ENCODE assay signal across 8 cellular contexts in genomic region chr14:93939304-93940229, GRCh38. TPM values are rescaled to one million over a fixed set of nuclear protein-coding genes. Genes with fewer than 3 reads are reported as not detected.
DNase-seq lines count a peak whose midpoint lies in the region; ATAC-seq and TF ChIP-seq lines count a peak whose summit lies in the region.

No MANE protein-coding gene starts in this region.

- H3K36me3 Mint-ChIP-seq in MCF 10A (ENCODE audit: insufficient read depth, unreplicated experiment) (no peaks in the 10 kb centered on the region), immature natural killer cell (peaks cover 4 to 14% (median 11%) of the 10 kb centered on the region in 3 donors)

- POLR2A ChIA-PET in MCF 10A (lab: Yijun Ruan, JAX), result interaction anchor here (0.6 to 3.3 kb wide), 2 partner anchors 20 to 341 kb away, joined by 3 to 11 read pairs; no protein-coding TSS in a partner anchor

- H3K27ac Mint-ChIP-seq in MCF 10A (ENCODE audit: low read depth, unreplicated experiment), result no peak overlapping the region
- peak overlapping the region in 2 of 6 donors; percentile 9 to 59 for H3K27ac Mint-ChIP-seq in immature natural killer cell

- H3K4me1 Mint-ChIP-seq in MCF 10A (ENCODE audit: insufficient read depth, unreplicated experiment), result peaks cover 16% of the 10 kb centered on the region
- H3K4me1 Mint-ChIP-seq in immature natural killer cell, result peaks cover 8 to 9% of the 10 kb centered on the region in 2 donors

- TF ChIP-seq CTCF in VCaP (conservative IDR thresholded peaks at IDR 0.05) (peak; percentile 78), MCF 10A (IDR thresholded peaks at IDR 0.05; ENCODE audit: unreplicated experiment) (peak; percentile 89)

- DNase-seq in EL, result peak; percentile 68
- DNase-seq in MCF 10A (ENCODE audit: unreplicated experiment), result peak; percentile 74
- DNase-seq in immature natural killer cell, result peak; percentile 88 to 90 (median 89)
- peak; percentile 94 for DNase-seq in stimulated activated CD4-positive, alpha-beta T cell treated with anti-CD3 and anti-CD28 coated beads, Interleukin-15, amount 100 ng/mL, for 24 hours
- no peak for DNase-seq in dedifferentiated amniotic fluid mesenchymal stem cell (ENCODE audit: extremely low spot score)

- no TSS peak for BruUV-seq in MCF 10A (replicated peaks; lab: Mats Ljungman, UMichigan)

- 0 out of 2 replicates have a peak, but pooled peaks have one; percentile 25 for TF ChIP-seq EP300 in Ishikawa (IDR thresholded peaks at IDR 0.05; ENCODE audit: borderline replicate concordance)

- H3K9me3 Mint-ChIP-seq in MCF 10A (ENCODE audit: unreplicated experiment), result no peaks in the 10 kb centered on the region
- no peaks in the 10 kb centered on the region for H3K9me3 Mint-ChIP-seq in immature natural killer cell

- CTCF ChIA-PET in MCF 10A (lab: Yijun Ruan, JAX), result interaction anchor here (0.6 to 2.5 kb wide), 19 partner anchors 10 to 1265 kb away, joined by 3 to 18 read pairs (median 4); partner anchors contain the start of gene CCDC197

- no peak overlapping the region for H3K27ac ChIP-seq in VCaP

- ATAC-seq in GM21619 (IDR thresholded peaks at IDR 0.05; ENCODE audit: unreplicated experiment), result peak; percentile 91

- intact Hi-C loops in MCF 10A (cut with micrococcal nuclease), result loop anchor here (1.0 to 5.0 kb wide), 4 partner anchors 19 to 198 kb away; no protein-coding TSS in a partner anchor

- no peak overlapping the region for H3K4me3 Mint-ChIP-seq in MCF 10A (ENCODE audit: unreplicated experiment)
- peak overlapping the region; percentile 72 to 78 (median 74) for H3K4me3 Mint-ChIP-seq in immature natural killer cell

- TF ChIP-seq RAD21 in Ishikawa (IDR thresholded peaks at IDR 0.05; ENCODE audit: low read depth), result peak; percentile 90

- H3K27me3 Mint-ChIP-seq in MCF 10A (ENCODE audit: insufficient read depth, unreplicated experiment), result no peaks in the 10 kb centered on the region
- peaks cover 0 to 6% (median 4%) of the 10 kb centered on the region in 3 donors for H3K27me3 Mint-ChIP-seq in immature natural killer cell (ENCODE audit: low read depth in 3 of 3)

TF ChIP-seq in Ishikawa, 13 proteins besides CTCF, POLR2A, EP300 and RAD21:
- TF ChIP-seq MAX (IDR thresholded peaks at IDR 0.05) (peak; percentile 86), TCF12 (IDR thresholded peaks at IDR 0.05; ENCODE audit: low read depth) (0 out of 2 replicates have a peak, but pooled peaks have one; percentile 31), USF1 (IDR thresholded peaks at IDR 0.05) (no peak), REST (IDR thresholded peaks at IDR 0.05; ENCODE audit: low read depth) (no peak), TAF1 (IDR thresholded peaks at IDR 0.05; ENCODE audit: low read depth) (peak; percentile 21; the same call in 1 of the 2 replicates), NFIC (IDR thresholded peaks at IDR 0.05) (no peak), CREB1 (IDR thresholded peaks at IDR 0.05; ENCODE audit: low read depth) (no peak), EGR1 (IDR thresholded peaks at IDR 0.05) (no peak), TEAD4 (IDR thresholded peaks at IDR 0.05) (no peak; the same call in 1 of the 2 replicates), CEBPB (IDR thresholded peaks at IDR 0.05) (no peak), ZBTB7A (IDR thresholded peaks at IDR 0.05; ENCODE audit: low read depth) (no peak; the same call in 1 of the 2 replicates), YY1 (IDR thresholded peaks at IDR 0.05; ENCODE audit: low read depth) (0 out of 2 replicates have a peak, but pooled peaks have one; percentile 46), FOXM1 (IDR thresholded peaks at IDR 0.05; ENCODE audit: borderline replicate concordance, low read depth) (no peak)

RNA-seq across cellular contexts. Expression of gene FAM181A, which starts 12.4 kb away (rescaled TPM):
- not detected in 2 replicates for total RNA-seq in MCF 10A (2022)
- polyA plus RNA-seq in immature natural killer cell, result not detected

RNA-seq across cellular contexts. Expression of gene ASB2, which starts 36.8 kb away (rescaled TPM):
- not detected in 2 replicates for total RNA-seq in MCF 10A (2022)
- 1 to 10 TPM; 1.4 to 4.2 (median 2.7) TPM for polyA plus RNA-seq in immature natural killer cell

RNA-seq across cellular contexts. Expression of gene CCDC197, which starts 57.5 kb away (rescaled TPM):
- not detected in 2 replicates for total RNA-seq in MCF 10A (2022)
- not detected for polyA plus RNA-seq in immature natural killer cell
